17 cellular contexts compared by ENCODE assay signal in the genomic region with DNA sequence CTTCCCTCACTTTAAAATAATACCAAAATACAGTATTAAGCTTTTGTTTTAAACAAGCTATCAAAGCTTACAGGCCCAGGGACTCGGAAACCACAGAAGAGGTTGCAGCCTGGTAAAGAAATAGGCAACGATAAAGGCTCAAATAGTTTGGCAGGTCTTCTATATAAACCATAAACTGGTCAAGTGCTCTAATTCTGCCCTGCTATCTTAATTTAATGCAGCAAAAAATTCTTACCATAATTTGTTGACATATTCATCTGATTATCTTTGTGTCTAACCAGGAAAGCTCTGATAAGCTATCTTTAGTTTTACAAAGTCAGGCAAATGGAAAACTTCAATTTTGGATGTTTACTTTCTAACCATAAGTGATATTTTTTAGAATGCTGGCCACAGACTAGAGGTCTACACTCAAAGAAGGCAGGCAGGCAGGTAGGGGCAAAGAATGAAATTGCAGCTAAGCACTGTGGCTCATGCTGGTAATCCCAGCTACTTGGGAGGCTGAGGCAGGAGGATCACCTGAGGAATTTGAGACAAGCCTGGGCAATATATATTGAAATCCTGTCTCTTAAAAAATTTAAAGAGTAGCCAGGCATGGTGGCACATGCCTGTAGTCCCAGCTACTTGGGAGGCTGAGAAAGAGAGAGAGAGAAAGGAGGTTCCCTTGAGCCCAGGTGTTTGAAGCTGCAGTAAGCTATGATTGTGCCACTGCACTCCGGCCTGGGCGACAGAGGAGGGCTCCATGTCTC. TPM values are rescaled to one million over a fixed set of nuclear protein-coding genes. Genes with fewer than 3 reads are reported as not detected.
DNase-seq lines count a peak whose midpoint lies in the region; ATAC-seq and TF ChIP-seq lines count a peak whose summit lies in the region.
"Had no signal": no experiment of that assay in that cellular context is flagged by ENCODE, and none has a peak within 500 bp of the region (broad histone marks: within the 10 kb centered on the region; RNA-seq: fewer than 3 reads in every experiment).

No MANE protein-coding gene starts in this region.

- no peaks in the 10 kb centered on the region for H4K20me1 ChIP-seq in Karpas-422 (ENCODE audit: insufficient read depth, low read depth, low read length)

- H3K9me2 ChIP-seq in Karpas-422 (replicated peaks; ENCODE audit: insufficient read depth, low read length) = no peaks in the 10 kb centered on the region

- peaks cover 34% of the 10 kb centered on the region for H3K4me1 Mint-ChIP-seq in chondrocyte (ENCODE audit: low read depth)
- peaks cover 24 to 85% (median 74%) of the 10 kb centered on the region in 7 donors for H3K4me1 Mint-ChIP-seq in naive thymus-derived CD4-positive, alpha-beta T cell

- no peaks in the 10 kb centered on the region for H3K27me3 ChIP-seq in Karpas-422 (ENCODE audit: low read length)
- H3K27me3 ChIP-seq in naive thymus-derived CD4-positive, alpha-beta T cell (ENCODE audit: control insufficient read depth in 2 of 2, insufficient read depth in 2 of 2, low read length in 2 of 2) = no peaks in the 10 kb centered on the region

- H3K27ac ChIP-seq in C4-2B = peak overlapping the region; percentile 87
- H3K27ac ChIP-seq in Karpas-422 (ENCODE audit: low read length) = peak overlapping the region; percentile 9; the same call in 1 of the 2 replicates
- no peak overlapping the region for H3K27ac ChIP-seq in naive thymus-derived CD4-positive, alpha-beta T cell (ENCODE audit: low read depth, low read length)

- peaks cover 4% of the 10 kb centered on the region for H3K36me3 Mint-ChIP-seq in chondrocyte (ENCODE audit: low read depth)
- peaks cover 0 to 13% (median 0%) of the 10 kb centered on the region in 5 donors for H3K36me3 Mint-ChIP-seq in naive thymus-derived CD4-positive, alpha-beta T cell

- no peak overlapping the region for H3K9ac ChIP-seq in Karpas-422 (ENCODE audit: low read length)

- intact Hi-C loops in naive thymus-derived CD4-positive, alpha-beta T cell (cut with micrococcal nuclease) = no loop called here

- peaks cover 66% of the 10 kb centered on the region for H3K4me1 ChIP-seq in Karpas-422 (ENCODE audit: low read length)
- H3K4me1 ChIP-seq in naive thymus-derived CD4-positive, alpha-beta T cell (ENCODE audit: control insufficient read depth in 2 of 2, insufficient read depth in 2 of 2, low read length in 2 of 2) = peaks cover 5 to 37% of the 10 kb centered on the region in 2 donors

- H3K9me3 ChIP-seq in Karpas-422 (ENCODE audit: low read length) = no peaks in the 10 kb centered on the region
- no peaks in the 10 kb centered on the region for H3K9me3 ChIP-seq in naive thymus-derived CD4-positive, alpha-beta T cell (ENCODE audit: control insufficient read depth in 2 of 3, low read length in 3 of 3)

- H3K27ac Mint-ChIP-seq in chondrocyte (ENCODE audit: unreplicated experiment) = peak overlapping the region; percentile 77
- H3K27ac Mint-ChIP-seq in naive thymus-derived CD4-positive, alpha-beta T cell = peak overlapping the region in 8 of 9 donors; percentile 54 to 81 (median 71)
- H3K27ac Mint-ChIP-seq: activated CD4-positive, alpha-beta T cell treated with anti-CD3 and anti-CD28 coated beads, Interleukin-2, amount 10 ng/mL, durations not matched to agents 7 days and 5 days; HFFc6 had no signal

- no peak for ATAC-seq in naive thymus-derived CD4-positive, alpha-beta T cell
- ATAC-seq: T-cell had no signal

- H3K9me3 Mint-ChIP-seq in chondrocyte (ENCODE audit: low read depth) = peaks cover 2% of the 10 kb centered on the region
- H3K9me3 Mint-ChIP-seq in naive thymus-derived CD4-positive, alpha-beta T cell = peaks cover 0 to 3% (median 0%) of the 10 kb centered on the region in 11 donors
- H3K9me3 Mint-ChIP-seq: activated CD4-positive, alpha-beta T cell treated with anti-CD3 and anti-CD28 coated beads, Interleukin-2, amount 10 ng/mL, durations not matched to agents 7 days and 5 days; HFFc6; T-cell had no signal

- no peak for DNase-seq in Karpas-422
- no peak for DNase-seq in chondrocyte (ENCODE audit: low spot score)
- no peak for DNase-seq in naive thymus-derived CD4-positive, alpha-beta T cell
- no peak for DNase-seq in NCI-H774 (lab: John Stamatoyannopoulos, UW)
- DNase-seq in stimulated activated CD4-positive, alpha-beta T cell treated with anti-CD3 and anti-CD28 coated beads, Interleukin-4, amount 100 ng/mL, for 1 hour = no peak
- DNase-seq in CD1c-positive myeloid dendritic cell (ENCODE audit: extremely low spot score) = no peak
- no peak for DNase-seq in retina
- DNase-seq: activated CD4-positive, alpha-beta T cell treated with anti-CD3 and anti-CD28 coated beads, Interleukin-2, amount 10 ng/mL, durations not matched to agents 7 days and 5 days; activated CD8-positive, alpha-beta memory T cell treated with anti-CD3 and anti-CD28 coated beads, Interleukin-2, amount 50 U/mL, for 4 hours; activated effector memory CD4-positive, alpha-beta T cell treated with anti-CD3 and anti-CD28 coated beads, Interleukin-2, amount 50 U/mL, for 16 hours; DMS79; NCI-H2029; NCI-H446 treated with DMSO at 0.1 percent for 48 hours; RPMI8226; T-cell had no signal

- CTCF ChIA-PET in naive thymus-derived CD4-positive, alpha-beta T cell (lab: Charles Lee) = interaction anchor here (0.6 to 2.1 kb wide), 4 partner anchors 23 to 87 kb away, joined by 3 to 7 read pairs (median 4); no protein-coding TSS in a partner anchor

- TF ChIP-seq CTCF in C4-2B (conservative IDR thresholded peaks at IDR 0.05) (no peak), chondrocyte (IDR thresholded peaks at IDR 0.05) (no peak)

- no peak overlapping the region for H2AFZ ChIP-seq in Karpas-422 (ENCODE audit: low read length)

- H3K4me3 Mint-ChIP-seq in chondrocyte (ENCODE audit: unreplicated experiment) = no peak overlapping the region
- peak overlapping the region in 8 of 10 donors; percentile 10 to 53 (median 27) for H3K4me3 Mint-ChIP-seq in naive thymus-derived CD4-positive, alpha-beta T cell
- H3K4me3 Mint-ChIP-seq: activated CD4-positive, alpha-beta T cell treated with anti-CD3 and anti-CD28 coated beads, Interleukin-2, amount 10 ng/mL, durations not matched to agents 7 days and 5 days; HFFc6; T-cell had no signal

- H3K27me3 Mint-ChIP-seq in chondrocyte (ENCODE audit: low read depth) = no peaks in the 10 kb centered on the region
- no peaks in the 10 kb centered on the region for H3K27me3 Mint-ChIP-seq in naive thymus-derived CD4-positive, alpha-beta T cell
- H3K27me3 Mint-ChIP-seq: activated CD4-positive, alpha-beta T cell treated with anti-CD3 and anti-CD28 coated beads, Interleukin-2, amount 10 ng/mL, durations not matched to agents 7 days and 5 days; T-cell had no signal

- POLR2A ChIA-PET in naive thymus-derived CD4-positive, alpha-beta T cell (lab: Charles Lee) = interaction anchor here (1.2 kb wide), 1 partner anchor 17 kb away, joined by 3 read pairs; no protein-coding TSS in a partner anchor

- H3K4me2 ChIP-seq in Karpas-422 (ENCODE audit: low read depth, low read length, poor library complexity, severe bottlenecking) = no peak overlapping the region

- no peaks in the 10 kb centered on the region; the same call in 1 of the 2 replicates for H3K36me3 ChIP-seq in Karpas-422 (ENCODE audit: insufficient read depth, low read length)
- H3K36me3 ChIP-seq in naive thymus-derived CD4-positive, alpha-beta T cell (ENCODE audit: control insufficient read depth in 2 of 3, insufficient read depth in 3 of 3, low read length in 3 of 3) = no peaks in the 10 kb centered on the region

- no peak overlapping the region for H3K4me3 ChIP-seq in Karpas-422 (ENCODE audit: low read length)
- H3K4me3 ChIP-seq in naive thymus-derived CD4-positive, alpha-beta T cell (ENCODE audit: low read length) = no peak overlapping the region

- H3K79me2 ChIP-seq in Karpas-422 (ENCODE audit: low read length) = peaks cover 84% of the 10 kb centered on the region

RNA-seq across cellular contexts. Expression of a gene that starts 57.6 kb away (rescaled TPM):
- total RNA-seq in Karpas-422 (2014; rRNA removed; shearing (Covaris generic); ENCODE audit: low replicate concordance) = 14.8 and 28.9 TPM in 2 replicates
- total RNA-seq in chondrocyte = 44.4 to 52.7 TPM (median 51.2 TPM) in 3 replicates
- 10 to 100 TPM; 21.9 to 39.5 (median 30.9) TPM for total RNA-seq in naive thymus-derived CD4-positive, alpha-beta T cell
- polyA plus RNA-seq in naive thymus-derived CD4-positive, alpha-beta T cell = 10 to 100 TPM; 14.5 to 14.9 TPM
